Comparison of ENCODE assay signal across 8 cellular contexts in the genomic region with DNA sequence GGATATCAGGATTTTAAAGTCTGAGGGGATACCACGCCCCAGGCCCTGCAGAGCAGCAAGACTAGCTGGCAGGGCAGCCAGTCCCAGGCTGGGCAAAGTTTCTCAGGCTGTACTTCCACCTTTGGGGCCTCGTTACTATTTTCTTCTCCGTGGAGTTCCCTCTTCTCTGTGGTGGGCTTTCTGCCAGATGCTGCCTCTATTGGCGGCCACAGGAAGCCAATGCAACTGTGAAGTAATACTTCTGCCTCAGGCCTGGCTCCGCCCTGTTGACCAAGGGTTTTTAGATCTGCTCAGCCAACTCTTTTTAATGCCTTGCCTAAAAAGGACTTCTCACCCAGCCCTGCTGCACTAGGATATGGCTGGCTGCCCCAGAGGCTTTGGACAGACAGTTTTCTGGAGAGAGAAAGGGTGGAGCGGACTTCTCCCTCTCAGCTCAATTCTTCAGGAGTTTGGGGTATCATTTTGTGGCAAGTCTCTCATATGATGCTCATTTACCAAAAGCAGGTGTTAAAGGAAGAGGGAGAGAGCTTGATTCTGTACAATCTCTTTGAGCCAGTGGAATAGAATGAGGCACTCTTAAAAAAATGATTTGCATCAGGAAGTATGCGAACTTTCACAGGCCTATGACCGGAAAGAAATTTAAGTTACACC.
DNase-seq lines count a peak whose midpoint lies in the region; ATAC-seq and TF ChIP-seq lines count a peak whose summit lies in the region.

No MANE protein-coding gene starts in this region.

- H3K4me2 ChIP-seq in BLaER1 treated with 17β-estradiol and CSF1 and Interleukin-3, amounts not matched to agents 10 nM and 100 nM = peak overlapping the region; percentile 81 to 94 (median 86)

- peak overlapping the region; percentile 33 for H3K4me3 Mint-ChIP-seq in nephron progenitor cell
- no peak overlapping the region for H3K4me3 Mint-ChIP-seq in activated CD4-positive, alpha-beta T cell treated with anti-CD3 and anti-CD28 coated beads, Interleukin-2, amount 10 ng/mL, durations not matched to agents 24 days and 14 days

- no peaks in the 10 kb centered on the region for H3K36me3 Mint-ChIP-seq in nephron progenitor cell (ENCODE audit: low read depth)
- no peaks in the 10 kb centered on the region for H3K36me3 Mint-ChIP-seq in activated CD4-positive, alpha-beta T cell treated with anti-CD3 and anti-CD28 coated beads, Interleukin-2, amount 10 ng/mL, durations not matched to agents 24 days and 14 days (ENCODE audit: low read depth)

- peak overlapping the region; percentile 54 to 80 (median 75); a peak in 21 of 22 replicates for H3K9ac ChIP-seq in BLaER1 treated with 17β-estradiol and CSF1 and Interleukin-3, amounts not matched to agents 10 nM and 100 nM

- no peaks in the 10 kb centered on the region for H3K36me3 ChIP-seq in BLaER1 treated with 17β-estradiol and CSF1 and Interleukin-3, amounts not matched to agents 10 nM and 100 nM
- H3K36me3 ChIP-seq in SJCRH30 = no peaks in the 10 kb centered on the region

- no peaks in the 10 kb centered on the region for H3K9me3 Mint-ChIP-seq in nephron progenitor cell
- no peaks in the 10 kb centered on the region for H3K9me3 Mint-ChIP-seq in activated CD4-positive, alpha-beta T cell treated with anti-CD3 and anti-CD28 coated beads, Interleukin-2, amount 10 ng/mL, durations not matched to agents 24 days and 14 days

- ATAC-seq in GM19351 (IDR thresholded peaks at IDR 0.05; ENCODE audit: unreplicated experiment) (peak; percentile 69), HG03196 (IDR thresholded peaks at IDR 0.05; ENCODE audit: unreplicated experiment) (peak; percentile 78), foreskin keratinocyte (no peak)

- no peaks in the 10 kb centered on the region for H4K20me1 ChIP-seq in BLaER1 treated with 17β-estradiol and CSF1 and Interleukin-3, amounts not matched to agents 10 nM and 100 nM

- TF ChIP-seq CTCF in fibroblast of pulmonary artery (IDR thresholded peaks at IDR 0.05; ENCODE audit: low read length, missing control alignments) = peak; percentile 25
- TF ChIP-seq CTCF in nephron progenitor cell (IDR thresholded peaks at IDR 0.05) = no peak
- TF ChIP-seq CTCF in foreskin keratinocyte (conservative IDR thresholded peaks at IDR 0.05) = no peak

- DNase-seq in SJCRH30 (peak; percentile 58 to 77), fibroblast of pulmonary artery (ENCODE audit: low read depth) (peak; percentile 95), nephron progenitor cell (peak; percentile 22), foreskin keratinocyte (no peak)
- DNase-seq in activated CD4-positive, alpha-beta T cell treated with anti-CD3 and anti-CD28 coated beads, Interleukin-2, amount 10 ng/mL, durations not matched to agents 24 days and 14 days = no peak

- no peaks in the 10 kb centered on the region for H3K27me3 Mint-ChIP-seq in nephron progenitor cell (ENCODE audit: low read depth, poor library complexity)
- H3K27me3 Mint-ChIP-seq in activated CD4-positive, alpha-beta T cell treated with anti-CD3 and anti-CD28 coated beads, Interleukin-2, amount 10 ng/mL, durations not matched to agents 24 days and 14 days = peaks cover 7% of the 10 kb centered on the region

- peaks cover 40 to 93% (median 84%) of the 10 kb centered on the region in 10 experiments for H3K4me1 ChIP-seq in BLaER1 treated with 17β-estradiol and CSF1 and Interleukin-3, amounts not matched to agents 10 nM and 100 nM
- H3K4me1 ChIP-seq in SJCRH30 (peaks cover 14% of the 10 kb centered on the region), foreskin keratinocyte (no peaks in the 10 kb centered on the region)

- H3K4me3 ChIP-seq in BLaER1 treated with 17β-estradiol and CSF1 and Interleukin-3, amounts not matched to agents 10 nM and 100 nM = peak overlapping the region; percentile 19 to 59 (median 42); a peak in 14 of 20 replicates
- H3K4me3 ChIP-seq in SJCRH30 (peak overlapping the region; percentile 48), fibroblast of pulmonary artery (replicated peaks; ENCODE audit: low read depth, low read length) (no peak overlapping the region)

- peaks cover 30% of the 10 kb centered on the region for H3K4me1 Mint-ChIP-seq in nephron progenitor cell
- H3K4me1 Mint-ChIP-seq in activated CD4-positive, alpha-beta T cell treated with anti-CD3 and anti-CD28 coated beads, Interleukin-2, amount 10 ng/mL, durations not matched to agents 24 days and 14 days = peaks cover 9% of the 10 kb centered on the region

- H3K27ac ChIP-seq in BLaER1 treated with 17β-estradiol and CSF1 and Interleukin-3, amounts not matched to agents 10 nM and 100 nM = peak overlapping the region; percentile 70 to 92 (median 87); a peak in 21 of 22 replicates
- H3K27ac ChIP-seq in SJCRH30 (no peak overlapping the region; the same call in 1 of the 2 replicates), foreskin keratinocyte (no peak overlapping the region)

- peaks cover 0 to 9% (median 0%) of the 10 kb centered on the region in 11 experiments; a peak in 5 of 22 replicates for H3K9me3 ChIP-seq in BLaER1 treated with 17β-estradiol and CSF1 and Interleukin-3, amounts not matched to agents 10 nM and 100 nM (replicated peaks in 1 of 11)
- H3K9me3 ChIP-seq in SJCRH30 (replicated peaks) = no peaks in the 10 kb centered on the region

- intact Hi-C loops in activated CD4-positive, alpha-beta T cell treated with anti-CD3 and anti-CD28 coated beads, Interleukin-2, amount 10 ng/mL, durations not matched to agents 24 days and 14 days (cut with micrococcal nuclease) = no loop called here

- no peaks in the 10 kb centered on the region for H3K27me3 ChIP-seq in BLaER1 treated with 17β-estradiol and CSF1 and Interleukin-3, amounts not matched to agents 10 nM and 100 nM
- H3K27me3 ChIP-seq in SJCRH30 (no peaks in the 10 kb centered on the region), foreskin keratinocyte (peaks cover 4% of the 10 kb centered on the region)

- peak overlapping the region; percentile 57 for H3K27ac Mint-ChIP-seq in nephron progenitor cell
- no peak overlapping the region for H3K27ac Mint-ChIP-seq in activated CD4-positive, alpha-beta T cell treated with anti-CD3 and anti-CD28 coated beads, Interleukin-2, amount 10 ng/mL, durations not matched to agents 24 days and 14 days

Comparison
In these comparisons a context has a peak if more than half of its experiments do, and no peak if none do; other contexts are left out.
1. H3K27ac ChIP-seq: peak in BLaER1 treated with 17β-estradiol and CSF1 and Interleukin-3, amounts not matched to agents 10 nM and 100 nM (11 of 11); none in SJCRH30 (single experiment) and foreskin keratinocyte (single experiment).
2. DNase-seq: peak in SJCRH30 (2 of 2), fibroblast of pulmonary artery (single experiment) and nephron progenitor cell (single experiment); none in foreskin keratinocyte (0 of 2) and activated CD4-positive, alpha-beta T cell treated with anti-CD3 and anti-CD28 coated beads, Interleukin-2, amount 10 ng/mL, durations not matched to agents 24 days and 14 days (single experiment).